Comparison of ENCODE assay signal across 1 cellular context in the genomic region with DNA sequence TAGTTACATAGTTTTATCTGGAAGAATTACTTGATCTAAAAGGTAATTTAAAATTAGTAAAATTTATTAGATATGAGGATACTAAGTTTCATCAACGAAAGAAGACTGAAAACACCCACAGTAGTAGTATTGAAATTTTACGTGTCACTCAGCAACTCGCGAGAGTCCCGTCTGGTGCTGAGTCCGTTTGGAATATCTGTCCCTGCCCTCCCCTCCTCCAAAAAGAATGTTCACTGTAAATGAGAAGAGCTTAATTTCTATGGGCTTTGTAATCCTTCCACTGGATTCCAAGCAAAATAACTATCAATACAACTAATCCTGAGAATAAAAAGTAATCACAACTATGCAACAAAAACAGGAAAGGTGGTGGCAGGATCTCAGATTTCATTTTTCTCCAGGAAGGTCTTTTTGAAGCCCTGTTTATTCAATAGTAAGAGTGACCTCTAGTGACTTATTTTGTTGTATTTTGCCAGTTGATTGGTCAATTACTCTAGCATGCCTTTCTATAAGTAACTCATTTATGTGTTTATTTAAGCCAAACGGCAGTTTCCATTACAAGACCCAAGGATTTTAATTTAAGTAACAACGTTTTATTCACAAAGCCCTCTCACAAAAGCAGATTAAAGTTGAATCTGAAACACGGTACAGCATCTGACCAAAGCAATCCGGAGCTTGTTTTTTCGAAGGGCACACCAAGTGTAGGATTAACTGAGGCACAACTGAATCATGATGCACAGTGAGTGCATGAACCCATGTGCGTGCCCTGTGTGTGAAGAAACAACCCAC.
TF ChIP-seq lines count a peak whose summit lies in the region.

No MANE protein-coding gene starts in this region.

TF ChIP-seq in A549, 52 proteins besides CTCF, POLR2A, EP300 and RAD21:
- TF ChIP-seq KDM5A (IDR thresholded peaks at IDR 0.05) (0 out of 2 replicates have a peak, but pooled peaks have one; percentile 40), SMC3 (IDR thresholded peaks at IDR 0.05) (peak; percentile 68), CEBPB (IDR thresholded peaks at IDR 0.05) (peak in 1 of 2 experiments; percentile 14; a peak in 1 of 4 replicates), CHD2 (IDR thresholded peaks at IDR 0.05; ENCODE audit: low read length, partially characterized antibody) (peak; percentile 22)
- TF ChIP-seq, protein P1, sequence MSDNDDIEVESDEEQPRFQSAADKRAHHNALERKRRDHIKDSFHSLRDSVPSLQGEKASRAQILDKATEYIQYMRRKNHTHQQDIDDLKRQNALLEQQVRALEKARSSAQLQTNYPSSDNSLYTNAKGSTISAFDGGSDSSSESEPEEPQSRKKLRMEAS (IDR thresholded peaks at IDR 0.05): peak; percentile 79
- TF ChIP-seq, protein P2, sequence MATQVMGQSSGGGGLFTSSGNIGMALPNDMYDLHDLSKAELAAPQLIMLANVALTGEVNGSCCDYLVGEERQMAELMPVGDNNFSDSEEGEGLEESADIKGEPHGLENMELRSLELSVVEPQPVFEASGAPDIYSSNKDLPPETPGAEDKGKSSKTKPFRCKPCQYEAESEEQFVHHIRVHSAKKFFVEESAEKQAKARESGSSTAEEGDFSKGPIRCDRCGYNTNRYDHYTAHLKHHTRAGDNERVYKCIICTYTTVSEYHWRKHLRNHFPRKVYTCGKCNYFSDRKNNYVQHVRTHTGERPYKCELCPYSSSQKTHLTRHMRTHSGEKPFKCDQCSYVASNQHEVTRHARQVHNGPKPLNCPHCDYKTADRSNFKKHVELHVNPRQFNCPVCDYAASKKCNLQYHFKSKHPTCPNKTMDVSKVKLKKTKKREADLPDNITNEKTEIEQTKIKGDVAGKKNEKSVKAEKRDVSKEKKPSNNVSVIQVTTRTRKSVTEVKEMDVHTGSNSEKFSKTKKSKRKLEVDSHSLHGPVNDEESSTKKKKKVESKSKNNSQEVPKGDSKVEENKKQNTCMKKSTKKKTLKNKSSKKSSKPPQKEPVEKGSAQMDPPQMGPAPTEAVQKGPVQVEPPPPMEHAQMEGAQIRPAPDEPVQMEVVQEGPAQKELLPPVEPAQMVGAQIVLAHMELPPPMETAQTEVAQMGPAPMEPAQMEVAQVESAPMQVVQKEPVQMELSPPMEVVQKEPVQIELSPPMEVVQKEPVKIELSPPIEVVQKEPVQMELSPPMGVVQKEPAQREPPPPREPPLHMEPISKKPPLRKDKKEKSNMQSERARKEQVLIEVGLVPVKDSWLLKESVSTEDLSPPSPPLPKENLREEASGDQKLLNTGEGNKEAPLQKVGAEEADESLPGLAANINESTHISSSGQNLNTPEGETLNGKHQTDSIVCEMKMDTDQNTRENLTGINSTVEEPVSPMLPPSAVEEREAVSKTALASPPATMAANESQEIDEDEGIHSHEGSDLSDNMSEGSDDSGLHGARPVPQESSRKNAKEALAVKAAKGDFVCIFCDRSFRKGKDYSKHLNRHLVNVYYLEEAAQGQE (IDR thresholded peaks at IDR 0.05): peak; percentile 77; the same call in 1 of the 2 replicates
TF ChIP-seq in A549: peak in this region for 6; not testable (repeated sequence) for 46.
